ENCODE assay signal across 13 cellular contexts in the genomic region with DNA sequence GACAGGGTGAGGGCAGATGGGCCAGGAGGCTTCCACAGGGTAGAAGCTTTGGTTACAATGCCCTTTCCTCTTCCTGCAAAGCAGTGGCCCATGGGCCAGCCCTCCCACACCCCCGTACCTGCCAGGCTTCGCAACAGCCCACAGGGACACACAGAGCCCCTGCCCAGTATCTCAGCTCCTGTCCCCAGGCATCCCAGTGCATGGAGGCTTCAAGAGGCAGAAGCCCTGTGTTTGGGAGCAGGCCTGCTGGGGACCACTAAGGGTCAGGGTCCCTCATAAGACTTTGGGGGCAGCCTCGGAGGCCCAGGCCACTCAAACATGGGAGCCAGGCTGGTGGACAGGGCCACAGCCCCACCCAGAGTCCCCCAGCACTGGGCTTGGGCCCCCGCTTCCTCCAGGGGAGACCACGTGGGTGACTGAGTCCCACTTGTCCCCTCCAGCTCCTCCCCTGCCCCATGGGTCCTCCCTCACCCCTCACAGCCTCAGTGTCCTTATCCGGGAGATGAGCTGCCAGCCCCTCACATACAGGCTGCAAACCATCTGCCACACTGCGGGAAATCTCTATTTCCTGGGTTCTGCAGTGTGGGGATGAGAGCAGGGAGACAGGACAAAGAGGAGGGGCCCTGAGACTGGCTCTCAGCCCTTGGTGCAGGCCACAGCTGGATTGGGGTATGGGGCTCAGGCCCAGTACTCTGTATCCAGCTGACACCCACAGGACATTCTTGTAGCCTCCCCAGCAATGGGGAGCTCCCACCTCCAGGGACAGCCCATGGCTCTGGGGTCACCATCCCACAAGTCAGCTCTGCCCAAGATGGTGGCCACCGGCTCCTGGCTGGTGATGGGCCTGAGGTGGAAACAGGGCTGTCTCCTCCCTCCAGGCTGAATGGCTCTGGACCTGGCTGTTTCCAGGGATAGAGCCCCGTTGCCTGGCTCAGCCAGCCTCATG. TPM values are rescaled to one million over a fixed set of nuclear protein-coding genes. Genes with fewer than 3 reads are reported as not detected.
DNase-seq lines count a peak whose midpoint lies in the region; ATAC-seq, FAIRE-seq and TF ChIP-seq lines count a peak whose summit lies in the region.
"Had no signal": no experiment of that assay in that cellular context is flagged by ENCODE, and none has a peak within 500 bp of the region (broad histone marks: within the 10 kb centered on the region; RNA-seq: fewer than 3 reads in every experiment).

No MANE protein-coding gene starts in this region.

- no peak overlapping the region; the same call in 1 of the 2 replicates for H2BK20ac ChIP-seq in H1 (ENCODE audit: low read length)

- no peak overlapping the region for H3K27ac ChIP-seq in left ventricle myocardium inferior (replicated peaks)
- no peak overlapping the region for H3K27ac ChIP-seq in H1 (ENCODE audit: low read depth, low read length)
- peak overlapping the region; percentile 60 for H3K27ac ChIP-seq in muscle layer of colon (ENCODE audit: low read depth, low read length)

- H2BK12ac ChIP-seq in H1 (ENCODE audit: low read depth, low read length): no peak overlapping the region

- H3K23me2 ChIP-seq in H1 (ENCODE audit: low read depth, low read length): no peaks in the 10 kb centered on the region

- peak overlapping the region; percentile 46; the same call in 1 of the 2 replicates for H2BK15ac ChIP-seq in H1 (ENCODE audit: low read length)

- no peak overlapping the region for H3K56ac ChIP-seq in H1 (replicated peaks; ENCODE audit: insufficient read length, low read depth, low read length)

- no peak overlapping the region for H2BK120ac ChIP-seq in H1 (replicated peaks; ENCODE audit: low read depth, low read length)

- H3K9me3 ChIP-seq in left ventricle myocardium inferior (replicated peaks) (no peaks in the 10 kb centered on the region), H1 (ENCODE audit: insufficient read depth in 2 of 2, low read depth in 1 of 2, low read length in 1 of 2) (no peaks in the 10 kb centered on the region), muscle layer of colon (ENCODE audit: low read length) (no peaks in the 10 kb centered on the region)

- no peak overlapping the region for H4K91ac ChIP-seq in H1 (replicated peaks; ENCODE audit: insufficient read length, low read length)

- H3K4me3 ChIP-seq in left ventricle myocardium inferior (no peak overlapping the region), H1 (ENCODE audit: extremely low read depth in 1 of 4, insufficient read depth in 2 of 4, low read depth in 3 of 4, low read length in 4 of 4) (no peak overlapping the region), muscle layer of colon (ENCODE audit: low read depth in 1 of 2, low read length in 2 of 2) (no peak overlapping the region)
- H3K4me3 ChIP-seq: GM23338 had no signal

- no peak overlapping the region for H3K4ac ChIP-seq in H1 (replicated peaks; ENCODE audit: insufficient read length, low read depth, low read length)

- H4K8ac ChIP-seq in H1 (ENCODE audit: extremely low read depth, insufficient read depth, low read length): no peak overlapping the region

- H2AK5ac ChIP-seq in H1 (ENCODE audit: low read depth, low read length): no peak overlapping the region

- no peak overlapping the region for H3K18ac ChIP-seq in H1 (ENCODE audit: extremely low read depth, low read length)

- H4K20me1 ChIP-seq in H1 (replicated peaks in 1 of 2; ENCODE audit: control insufficient read depth in 1 of 2, insufficient read depth in 2 of 2, low read length in 2 of 2): no peaks in the 10 kb centered on the region

- CTCF ChIA-PET in H1 (lab: Charles Lee; ENCODE audit: partially characterized antibody): interaction anchor here (0.9 to 2.6 kb wide), 7 partner anchors 9 to 134 kb away, joined by 3 to 7 read pairs (median 4); no protein-coding TSS in a partner anchor

- TF ChIP-seq RAD21 in H1 (IDR thresholded peaks at IDR 0.05 in 1 of 2, conservative IDR thresholded peaks at IDR 0.05 in 1 of 2; ENCODE audit: low read depth in 2 of 2, low read length in 2 of 2): no peak

- FAIRE-seq in H1 (lab: Jason Lieb, UNC): no peak
- FAIRE-seq: small intestine had no signal

- H3K27me3 ChIP-seq in left ventricle myocardium inferior (ENCODE audit: low read depth): no peaks in the 10 kb centered on the region
- H3K27me3 ChIP-seq in H1 (replicated peaks in 1 of 4; ENCODE audit: control insufficient read depth in 3 of 4, extremely low read depth in 1 of 4, insufficient read depth in 3 of 4, low read length in 3 of 4): no peaks in the 10 kb centered on the region
- H3K27me3 ChIP-seq in muscle layer of colon (ENCODE audit: control insufficient read depth in 1 of 2, insufficient read depth in 2 of 2, low read length in 2 of 2): no peaks in the 10 kb centered on the region

- intact Hi-C loops in Right ventricle myocardium inferior (cut with DNase I) (no loop called here), left ventricle myocardium inferior (cut with micrococcal nuclease) (no loop called here)

- no peak overlapping the region for H4K5ac ChIP-seq in H1 (ENCODE audit: insufficient read length, low read depth, low read length)

- peaks cover 5% of the 10 kb centered on the region for H3K4me1 ChIP-seq in left ventricle myocardium inferior
- peaks cover 0 to 15% (median 2%) of the 10 kb centered on the region in 4 experiments; a peak in 4 of 7 replicates for H3K4me1 ChIP-seq in H1 (replicated peaks in 1 of 4; ENCODE audit: control insufficient read depth in 3 of 4, insufficient read depth in 4 of 4, low read length in 3 of 4)
- no peaks in the 10 kb centered on the region for H3K4me1 ChIP-seq in muscle layer of colon (ENCODE audit: insufficient read depth, low read length)

- POLR2A ChIA-PET in H1 (lab: Charles Lee; ENCODE audit: partially characterized antibody): interaction anchor here (0.6 to 1.6 kb wide), 2 partner anchors 9 to 1258 kb away, joined by 3 to 5 read pairs; no protein-coding TSS in a partner anchor

- ATAC-seq in Right ventricle myocardium inferior: no peak
- ATAC-seq in HG03135 (IDR thresholded peaks at IDR 0.05; ENCODE audit: unreplicated experiment): no peak
- ATAC-seq in GM18870 (IDR thresholded peaks at IDR 0.05; ENCODE audit: unreplicated experiment): no peak

- WGBS in H1 (ENCODE audit: extremely low coverage in 1 of 2, insufficient coverage in 1 of 2, insufficient read length in 1 of 2, insufficient replicate concordance in 2 of 2, low coverage in 1 of 2, low lambda C conversion rate in 2 of 2, missing lambda C conversion rate in 1 of 2), 2 experiments: 91% methylated on average over 5 of the region's 9 CpGs; no CpG with 5 or more reads in 1 of the 2 experiments

- H3K9ac ChIP-seq in H1 (replicated peaks in 1 of 4; ENCODE audit: extremely low read depth in 1 of 4, low read depth in 3 of 4, low read length in 3 of 4) (no peak overlapping the region), muscle layer of colon (ENCODE audit: low read length) (no peak overlapping the region)

- TF ChIP-seq POLR2A in H1 (IDR thresholded peaks at IDR 0.05; ENCODE audit: control extremely low read depth in 1 of 2, low read depth in 2 of 2, low read length in 2 of 2): no peak

- H3K79me1 ChIP-seq in H1 (ENCODE audit: low read depth, low read length): no peaks in the 10 kb centered on the region

- no peaks in the 10 kb centered on the region for H3K36me3 ChIP-seq in left ventricle myocardium inferior
- no peaks in the 10 kb centered on the region for H3K36me3 ChIP-seq in H1 (ENCODE audit: control insufficient read depth in 2 of 4, insufficient read depth in 4 of 4, low read length in 3 of 4)
- no peaks in the 10 kb centered on the region for H3K36me3 ChIP-seq in muscle layer of colon (ENCODE audit: insufficient read depth, low read length)

- DNase-seq in Right ventricle myocardium inferior (ENCODE audit: missing footprints) (peak; percentile 16), left ventricle myocardium inferior (no peak), H1 (ENCODE audit: low read depth in 1 of 2, low spot score in 2 of 2) (peak in 1 of 2 experiments; percentile 33), ureter (ENCODE audit: low spot score) (peak; percentile 38), amniotic stem cell (lab: John Stamatoyannopoulos, UW) (no peak)
- DNase-seq: NCI-H446 treated with DMSO at 0.1 percent for 48 hours, small intestine, T1000 had no signal

- 0 out of 2 replicates have a peak overlapping the region, but pooled peaks have one; percentile 24 for H2BK5ac ChIP-seq in H1 (ENCODE audit: low read depth, low read length)

- no peak overlapping the region for H2AFZ ChIP-seq in H1 (ENCODE audit: low read length)
- H2AFZ ChIP-seq: GM23338 had no signal

- no peak for TF ChIP-seq EP300 in H1 (IDR thresholded peaks at IDR 0.05; ENCODE audit: borderline replicate concordance in 1 of 2, low read depth in 2 of 2, low read length in 2 of 2)

- H3K14ac ChIP-seq in H1 (ENCODE audit: insufficient read length): no peak overlapping the region

- no peak overlapping the region for H3K23ac ChIP-seq in H1 (ENCODE audit: insufficient read length)

- H3K4me2 ChIP-seq in H1 (ENCODE audit: insufficient read depth in 1 of 2, low read depth in 2 of 2, low read length in 2 of 2): no peak overlapping the region
- H3K4me2 ChIP-seq: GM23338 had no signal

- H3K79me2 ChIP-seq in H1 (ENCODE audit: control insufficient read depth in 1 of 2, insufficient read depth in 2 of 2, low read length in 2 of 2): no peaks in the 10 kb centered on the region

- TF ChIP-seq CTCF in left ventricle myocardium inferior (IDR thresholded peaks at IDR 0.05; ENCODE audit: borderline replicate concordance) (no peak), H1 (IDR thresholded peaks at IDR 0.05; ENCODE audit: control extremely low read depth in 1 of 3, insufficient read depth in 1 of 3, low read depth in 1 of 3, low read length in 3 of 3) (no peak)

TF ChIP-seq in H1, 55 proteins besides CTCF, POLR2A, EP300 and RAD21:
- no peak for TF ChIP-seq CREB1 (IDR thresholded peaks at IDR 0.05)
TF ChIP-seq in H1: peak in this region for 0.

RNA-seq across cellular contexts. Expression of gene WNT9A, which starts 50.7 kb away (rescaled TPM):
- total RNA-seq in Right ventricle myocardium inferior (0.73 TPM), left ventricle myocardium inferior (4.8 TPM), ureter (2.7 TPM)
- total RNA-seq in H1 (2021; fragmentation: NEBNext Ultra II Directional; extraction: Animal tissue kit (Norgen Biotek cat#: 25700)): 0.78 and 1.1 TPM in 2 replicates
- polyA plus RNA-seq in H1 (2011; rRNA removed): 1.5 and 2.2 TPM in 2 replicates
- polyA plus RNA-seq in H1 (2011; cell fraction: cytosol; rRNA removed): 2.0 TPM
- polyA plus RNA-seq in H1 (2011; cell fraction: nucleus; rRNA removed): 3.0 TPM
- polyA plus RNA-seq in H1 (2012, experiment 1 of 2): 1.4 to 2.0 TPM (median 1.9 TPM) in 4 replicates
- 0.67 TPM for polyA plus RNA-seq in H1 (2012, experiment 2 of 2)
- 0.41 TPM for polyA plus RNA-seq in H1 (2013, experiment 1 of 2)
- polyA plus RNA-seq in H1 (2013, experiment 2 of 2): 0.50 TPM
- polyA minus RNA-seq in H1 (2011; rRNA and poly(A)+ RNA removed): 1.9 and 2.1 TPM in 2 replicates
- polyA minus RNA-seq in H1 (2011; cell fraction: cytosol; rRNA and poly(A)+ RNA removed): 0.95 TPM
- 1.2 TPM for polyA minus RNA-seq in H1 (2011; cell fraction: nucleus; rRNA and poly(A)+ RNA removed)
- total RNA-seq: HT-29 had no signal

Comparison
In these comparisons a context has a peak if more than half of its experiments do, and no peak if none do; other contexts are left out.
1. DNase-seq: peak in Right ventricle myocardium inferior (single experiment) and ureter (single experiment); none in left ventricle myocardium inferior (single experiment) and amniotic stem cell (single experiment).